In the genomic region with DNA sequence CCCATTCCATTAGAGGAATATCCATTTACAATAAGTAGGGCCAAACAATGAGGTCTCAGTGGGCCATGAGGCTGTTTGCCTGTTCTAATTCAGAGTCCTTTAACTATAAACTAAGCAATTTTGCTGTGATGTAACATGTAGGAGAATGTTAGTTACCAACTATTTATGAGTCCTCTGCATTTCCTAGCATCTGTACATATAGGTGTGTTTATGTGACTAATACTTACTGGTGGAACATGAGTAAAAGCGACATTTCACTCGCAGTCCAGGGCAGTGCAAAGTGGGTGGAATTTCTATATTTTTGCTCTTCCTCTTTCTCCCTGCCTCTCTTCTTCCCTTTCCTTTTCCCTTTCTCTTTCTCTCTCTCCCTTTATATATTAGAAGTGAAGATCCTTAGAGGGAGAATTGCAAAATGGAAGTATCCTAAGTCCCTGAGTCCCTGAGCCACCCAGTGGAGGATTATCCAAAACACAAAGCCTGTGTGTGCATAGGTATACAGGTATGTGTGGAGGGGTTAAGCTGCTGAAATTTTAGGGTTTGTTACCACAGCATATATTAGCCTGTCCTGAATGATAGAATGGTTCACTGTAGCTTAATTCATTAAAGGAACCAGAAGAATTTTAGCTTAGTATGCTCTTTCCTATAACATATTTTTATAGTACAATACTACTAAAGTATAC, we compare ENCODE assay signal across 14 cellular contexts.
DNase-seq lines count a peak whose midpoint lies in the region; ATAC-seq and TF ChIP-seq lines count a peak whose summit lies in the region.
"Had no signal": no experiment of that assay in that cellular context is flagged by ENCODE, and none has a peak within 500 bp of the region (broad histone marks: within the 10 kb centered on the region; RNA-seq: fewer than 3 reads in every experiment).

No MANE protein-coding gene starts in this region.

- H3K9me2 ChIP-seq in PC-3 (replicated peaks; ENCODE audit: low read length) = no peaks in the 10 kb centered on the region

- H3K27ac Mint-ChIP-seq in H9 (peak overlapping the region in 2 of 3 experiments; percentile 72 to 81; a peak in 1 of 7 replicates), endodermal cell (no peak overlapping the region)
- H3K27ac Mint-ChIP-seq: CD4-positive, alpha-beta T cell; IgD-negative memory B cell had no signal

- H3K4ac ChIP-seq in H9 (ENCODE audit: low read depth, low read length) = no peak overlapping the region

- H3K27me3 Mint-ChIP-seq in H9 (ENCODE audit: low read depth) = no peaks in the 10 kb centered on the region
- H3K27me3 Mint-ChIP-seq in endodermal cell (ENCODE audit: insufficient read depth) = no peaks in the 10 kb centered on the region
- H3K27me3 Mint-ChIP-seq: CD4-positive, alpha-beta T cell had no signal

- DNase-seq in CD1c-positive myeloid dendritic cell (ENCODE audit: extremely low spot score) (peak; percentile 7), H9 (no peak), PC-3 (peak; percentile 54), endodermal cell (no peak), left lung (no peak), iPS-NIHi7 (ENCODE audit: extremely low spot score) (no peak)
- DNase-seq: ACHN; CD4-positive, alpha-beta T cell; DMS79; GDM1 had no signal

- H2BK5ac ChIP-seq in H9 (ENCODE audit: insufficient read length, low read length) = no peak overlapping the region

- no peaks in the 10 kb centered on the region for H3K4me1 ChIP-seq in H9 (ENCODE audit: insufficient read depth, low read length)
- 0 out of 2 replicates have a peak, but pooled peaks cover 12% of the 10 kb centered on the region for H3K4me1 ChIP-seq in PC-3 (ENCODE audit: insufficient read depth, low read length)
- H3K4me1 ChIP-seq in endodermal cell (ENCODE audit: control insufficient read depth, insufficient read depth, low read length) = no peaks in the 10 kb centered on the region
- H3K4me1 ChIP-seq in left lung = no peaks in the 10 kb centered on the region

- no peak overlapping the region for H3K56ac ChIP-seq in H9 (ENCODE audit: insufficient read length, low read depth, low read length)

- no peak overlapping the region for H2BK15ac ChIP-seq in H9 (ENCODE audit: low read depth, low read length)

- CTCF ChIA-PET in PC-3 (lab: Charles Lee) = no interaction called here

- no peaks in the 10 kb centered on the region for H4K20me1 ChIP-seq in H9 (ENCODE audit: control insufficient read depth, insufficient read depth, insufficient read length)
- no peaks in the 10 kb centered on the region for H4K20me1 ChIP-seq in PC-3 (ENCODE audit: low read length)
- H4K20me1 ChIP-seq: BLaER1 treated with 17β-estradiol and CSF1 and Interleukin-3, amounts not matched to agents 10 nM and 100 nM had no signal

- no CpG with 5 or more reads among the region's 2 CpGs for WGBS in H9 (ENCODE audit: extremely low coverage, insufficient read length, low lambda C conversion rate)
- WGBS in endodermal cell (ENCODE audit: insufficient coverage in 1 of 2, insufficient read length in 1 of 2), 2 experiments = 100% methylated on average over 2 of the region's 2 CpGs; no CpG with 5 or more reads in 1 of the 2 experiments

- no peak overlapping the region for H3K23ac ChIP-seq in H9 (ENCODE audit: insufficient read length, low read depth, low read length)

- H2BK120ac ChIP-seq in H9 (ENCODE audit: low read depth, low read length, poor library complexity, severe bottlenecking) = no peak overlapping the region

- no peak overlapping the region for H3K14ac ChIP-seq in H9 (ENCODE audit: insufficient read depth, low read length)

- TF ChIP-seq CTCF in H9 (conservative IDR thresholded peaks at IDR 0.05) (no peak), PC-3 (conservative IDR thresholded peaks at IDR 0.05; ENCODE audit: low read depth, low read length) (peak; percentile 32; the same call in 1 of the 2 replicates), endodermal cell (conservative IDR thresholded peaks at IDR 0.05) (peak; percentile 28), left lung (IDR thresholded peaks at IDR 0.05) (no peak)

- ATAC-seq in PC-3 (peak; percentile 91), HG03108 (IDR thresholded peaks at IDR 0.05; ENCODE audit: unreplicated experiment) (no peak), left lung (no peak), GM21360 (IDR thresholded peaks at IDR 0.05; ENCODE audit: unreplicated experiment) (no peak)

- no peak overlapping the region for H2BK12ac ChIP-seq in H9 (ENCODE audit: insufficient read length, low read depth, low read length)

- no peak overlapping the region for H3K4me2 ChIP-seq in H9 (ENCODE audit: insufficient read depth, insufficient read length, low read length)
- H3K4me2 ChIP-seq in PC-3 (ENCODE audit: low read length) = peak overlapping the region; percentile 38
- H3K4me2 ChIP-seq: BLaER1 treated with 17β-estradiol and CSF1 and Interleukin-3, amounts not matched to agents 10 nM and 100 nM had no signal

- H3K79me2 ChIP-seq in H9 (ENCODE audit: insufficient read depth, low read length) (no peaks in the 10 kb centered on the region), PC-3 (ENCODE audit: low read length) (no peaks in the 10 kb centered on the region)

- peaks cover 8 to 16% of the 10 kb centered on the region in 2 experiments for H3K4me1 Mint-ChIP-seq in H9
- H3K4me1 Mint-ChIP-seq in endodermal cell = peaks cover 9% of the 10 kb centered on the region

- no TSS peak for BruUV-seq in PC-3 (replicated peaks; lab: Mats Ljungman, UMichigan)

- no peaks in the 10 kb centered on the region for H3K79me1 ChIP-seq in H9 (ENCODE audit: insufficient read depth, low read depth, low read length, poor library complexity, severe bottlenecking)

- H3T11ph ChIP-seq in H9 (ENCODE audit: low read length) = no peak overlapping the region

- H3K4me3 ChIP-seq in PC-3 (ENCODE audit: low read length) = no peak overlapping the region; the same call in 1 of the 2 replicates
- no peak overlapping the region for H3K4me3 ChIP-seq in endodermal cell (ENCODE audit: low read length)
- no peak overlapping the region for H3K4me3 ChIP-seq in left lung
- H3K4me3 ChIP-seq: BLaER1 treated with 17β-estradiol and CSF1 and Interleukin-3, amounts not matched to agents 10 nM and 100 nM had no signal

- intact Hi-C loops in PC-3 (cut with micrococcal nuclease) = no loop called here
- intact Hi-C loops in left lung (cut with DNase I) = no loop called here

- POLR2A ChIA-PET in PC-3 (lab: Charles Lee; ENCODE audit: unreplicated experiment) = no interaction called here

- H3K27ac ChIP-seq in H9 (ENCODE audit: insufficient read length, low read depth, low read length) = no peak overlapping the region
- no peak overlapping the region for H3K27ac ChIP-seq in PC-3 (ENCODE audit: low read length)
- no peak overlapping the region for H3K27ac ChIP-seq in endodermal cell (ENCODE audit: low read depth, low read length)
- no peak overlapping the region for H3K27ac ChIP-seq in left lung
- H3K27ac ChIP-seq: BLaER1 treated with 17β-estradiol and CSF1 and Interleukin-3, amounts not matched to agents 10 nM and 100 nM had no signal

- H2AFZ ChIP-seq in H9 (ENCODE audit: low read length) (no peak overlapping the region), PC-3 (ENCODE audit: low read length) (no peak overlapping the region)

- H3K9ac ChIP-seq in H9 (ENCODE audit: extremely low read depth, insufficient read length, low read length) = no peak overlapping the region
- no peak overlapping the region for H3K9ac ChIP-seq in PC-3 (ENCODE audit: low read length)
- no peak overlapping the region for H3K9ac ChIP-seq in endodermal cell (ENCODE audit: extremely low read depth, low read length, poor library complexity, severe bottlenecking)
- H3K9ac ChIP-seq: BLaER1 treated with 17β-estradiol and CSF1 and Interleukin-3, amounts not matched to agents 10 nM and 100 nM had no signal

- no peak overlapping the region for H4K5ac ChIP-seq in H9 (ENCODE audit: insufficient read length, low read depth, low read length)

- H3K27me3 ChIP-seq in H9 (ENCODE audit: insufficient read depth, low read length) (no peaks in the 10 kb centered on the region), PC-3 (ENCODE audit: low read length) (no peaks in the 10 kb centered on the region), endodermal cell (ENCODE audit: control insufficient read depth, insufficient read depth, low read length, poor library complexity, severe bottlenecking) (no peaks in the 10 kb centered on the region), left lung (no peaks in the 10 kb centered on the region)
- H3K27me3 ChIP-seq: BLaER1 treated with 17β-estradiol and CSF1 and Interleukin-3, amounts not matched to agents 10 nM and 100 nM had no signal

- no peak overlapping the region for H3K18ac ChIP-seq in H9 (ENCODE audit: insufficient read length, low read depth, low read length)

- H4K8ac ChIP-seq in H9 (replicated peaks; ENCODE audit: insufficient read length, low read depth, low read length) = no peak overlapping the region

- H3K9me3 ChIP-seq in H9 (ENCODE audit: control insufficient read depth, low read depth, low read length) = no peaks in the 10 kb centered on the region
- no peaks in the 10 kb centered on the region for H3K9me3 ChIP-seq in PC-3 (ENCODE audit: low read length)
- H3K9me3 ChIP-seq in endodermal cell (ENCODE audit: control insufficient read depth, low read length) = no peaks in the 10 kb centered on the region
- no peaks in the 10 kb centered on the region for H3K9me3 ChIP-seq in left lung
- H3K9me3 ChIP-seq: BLaER1 treated with 17β-estradiol and CSF1 and Interleukin-3, amounts not matched to agents 10 nM and 100 nM had no signal

- no peak overlapping the region for H2BK20ac ChIP-seq in H9 (ENCODE audit: low read depth, low read length, poor library complexity, severe bottlenecking)

- H3F3A ChIP-seq in PC-3 (ENCODE audit: low read length, unreplicated experiment) = no peaks in the 10 kb centered on the region

- H4K91ac ChIP-seq in H9 (ENCODE audit: insufficient read length, low read depth, low read length) = no peak overlapping the region

- no peaks in the 10 kb centered on the region for H3K36me3 ChIP-seq in PC-3 (ENCODE audit: low read depth, low read length)
- no peaks in the 10 kb centered on the region for H3K36me3 ChIP-seq in endodermal cell (ENCODE audit: control insufficient read depth, insufficient read depth, low read length)
- no peaks in the 10 kb centered on the region for H3K36me3 ChIP-seq in left lung
- H3K36me3 ChIP-seq: BLaER1 treated with 17β-estradiol and CSF1 and Interleukin-3, amounts not matched to agents 10 nM and 100 nM had no signal

- H3K9me3 Mint-ChIP-seq in H9 (no peaks in the 10 kb centered on the region), endodermal cell (no peaks in the 10 kb centered on the region)
- H3K9me3 Mint-ChIP-seq: CD4-positive, alpha-beta T cell; IgD-negative memory B cell had no signal

- H3K23me2 ChIP-seq in H9 (ENCODE audit: insufficient read length, low read depth, low read length, poor library complexity, severe bottlenecking) = no peaks in the 10 kb centered on the region

- H3K36me3 Mint-ChIP-seq in H9 (ENCODE audit: insufficient read depth in 1 of 3, low read depth in 3 of 3) (no peaks in the 10 kb centered on the region), endodermal cell (ENCODE audit: low read depth) (no peaks in the 10 kb centered on the region)
- H3K36me3 Mint-ChIP-seq: IgD-negative memory B cell had no signal

- no peak overlapping the region for H2AK5ac ChIP-seq in H9 (ENCODE audit: insufficient read length, low read length)

- H3K4me3 Mint-ChIP-seq in H9 = no peak overlapping the region
- no peak overlapping the region for H3K4me3 Mint-ChIP-seq in endodermal cell
- H3K4me3 Mint-ChIP-seq: CD4-positive, alpha-beta T cell; IgD-negative memory B cell had no signal

Comparison
In these comparisons a context has a peak if more than half of its experiments do, and no peak if none do; other contexts are left out.
1. DNase-seq: peak in CD1c-positive myeloid dendritic cell (single experiment) and PC-3 (single experiment); none in H9 (single experiment), endodermal cell (single experiment), left lung (0 of 2) and iPS-NIHi7 (single experiment).
2. CTCF ChIP-seq: peak in PC-3 (single experiment) and endodermal cell (single experiment); none in H9 (single experiment) and left lung (0 of 2).